11 cellular contexts compared by ENCODE assay signal in the genomic region with DNA sequence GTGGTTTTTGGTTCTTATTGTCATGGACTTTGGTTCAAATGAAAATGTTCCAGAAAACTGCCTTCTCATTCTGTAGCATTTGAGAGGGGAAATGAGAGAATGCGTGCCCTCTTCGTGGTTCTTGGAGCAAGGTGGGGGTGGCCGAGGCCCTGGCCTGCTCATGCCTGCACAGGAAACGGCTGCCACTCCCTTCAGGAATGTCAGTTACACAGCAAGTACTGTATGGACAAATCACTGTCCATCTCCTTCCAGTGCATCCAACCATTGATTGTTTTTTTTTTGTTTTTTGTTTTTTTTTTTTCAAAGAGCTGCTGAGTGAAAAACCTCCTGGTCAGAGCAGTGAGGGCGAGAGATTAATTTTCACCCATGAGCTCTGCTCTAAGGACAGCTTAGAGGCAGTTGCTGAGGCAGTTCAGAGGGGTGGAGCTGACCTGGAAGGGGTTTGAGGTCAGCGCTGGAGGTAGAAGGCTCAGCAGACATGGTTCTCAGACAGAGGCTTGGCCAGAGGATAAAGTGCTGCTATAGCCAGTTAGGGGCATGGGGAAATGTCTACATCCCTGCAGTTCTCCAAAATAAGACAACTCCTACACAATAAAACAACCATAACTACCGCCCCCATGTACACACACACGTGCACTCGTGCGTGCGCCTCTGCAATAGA. TPM values are rescaled to one million over a fixed set of nuclear protein-coding genes. Genes with fewer than 3 reads are reported as not detected.
A peak's percentile ranks its signal among the peaks of the same experiment; 100 is the strongest.
DNase-seq lines count a peak whose midpoint lies in the region; ATAC-seq, FAIRE-seq and TF ChIP-seq lines count a peak whose summit lies in the region.
"Had no signal": no experiment of that assay in that cellular context is flagged by ENCODE, and none has a peak within 500 bp of the region (broad histone marks: within the 10 kb centered on the region; RNA-seq: fewer than 3 reads in every experiment).

No MANE protein-coding gene starts in this region.

- H3F3A ChIP-seq in GM23248 (ENCODE audit: insufficient read depth) (peaks cover 4% of the 10 kb centered on the region; the same call in 1 of the 2 replicates), OCI-LY1 (ENCODE audit: insufficient read depth, low read length) (no peaks in the 10 kb centered on the region)

- 62 to 64% methylated on average over 11 of the region's 11 CpGs for WGBS in GM23248 (ENCODE audit: low coverage in 1 of 2, low lambda C conversion rate in 2 of 2, missing lambda C conversion rate in 2 of 2), 2 experiments
- 87% methylated on average over 11 of the region's 11 CpGs; no CpG with 5 or more reads in 1 of the 2 experiments for WGBS in H1 (ENCODE audit: extremely low coverage in 1 of 2, insufficient coverage in 1 of 2, insufficient read length in 1 of 2, insufficient replicate concordance in 2 of 2, low coverage in 1 of 2, low lambda C conversion rate in 2 of 2, missing lambda C conversion rate in 1 of 2), 2 experiments

- H3K23ac ChIP-seq in H1 (ENCODE audit: insufficient read length), result no peak overlapping the region

- H3K4me1 ChIP-seq in GM23248 (ENCODE audit: insufficient read depth) (peaks cover 18% of the 10 kb centered on the region), OCI-LY1 (ENCODE audit: insufficient read depth, low read length, severe bottlenecking) (peaks cover 4% of the 10 kb centered on the region), H1 (replicated peaks in 1 of 4; ENCODE audit: control insufficient read depth in 3 of 4, insufficient read depth in 4 of 4, low read length in 3 of 4) (peaks cover 0 to 17% (median 7%) of the 10 kb centered on the region in 4 experiments; a peak in 5 of 7 replicates), osteoblast (ENCODE audit: insufficient read depth, low read length) (peaks cover 17% of the 10 kb centered on the region)
- H3K4me1 ChIP-seq: colonic mucosa had no signal

- TF ChIP-seq CTCF in OCI-LY1 (IDR thresholded peaks at IDR 0.05; ENCODE audit: low read length), result no peak
- TF ChIP-seq CTCF in H1 (IDR thresholded peaks at IDR 0.05; ENCODE audit: control extremely low read depth in 1 of 3, insufficient read depth in 1 of 3, low read depth in 1 of 3, low read length in 3 of 3), result no peak
- no peak for TF ChIP-seq CTCF in osteoblast (IDR thresholded peaks at IDR 0.05; ENCODE audit: extremely low read depth, low read depth, low read length)

- no peak for FAIRE-seq in H1 (lab: Jason Lieb, UNC)
- no peak for FAIRE-seq in GM19239 (lab: Jason Lieb, UNC)

- H3K4me3 ChIP-seq in GM23248 (no peak overlapping the region), OCI-LY1 (ENCODE audit: low read depth, low read length, poor library complexity, severe bottlenecking) (peak overlapping the region; percentile 24), H1 (ENCODE audit: extremely low read depth in 1 of 4, insufficient read depth in 2 of 4, low read depth in 3 of 4, low read length in 4 of 4) (no peak overlapping the region), osteoblast (ENCODE audit: insufficient read depth, low read length) (peak overlapping the region; percentile 29)
- H3K4me3 ChIP-seq: colonic mucosa, GM12878, lung had no signal

- TF ChIP-seq POLR2A in H1 (IDR thresholded peaks at IDR 0.05; ENCODE audit: control extremely low read depth in 1 of 2, low read depth in 2 of 2, low read length in 2 of 2), result no peak

- H2BK15ac ChIP-seq in H1 (ENCODE audit: low read length), result no peak overlapping the region

- no peak overlapping the region for H3K56ac ChIP-seq in H1 (replicated peaks; ENCODE audit: insufficient read length, low read depth, low read length)

- H2BK5ac ChIP-seq in H1 (ENCODE audit: low read depth, low read length), result no peak overlapping the region; the same call in 1 of the 2 replicates

- no peaks in the 10 kb centered on the region for H3K23me2 ChIP-seq in H1 (ENCODE audit: low read depth, low read length)

- no peaks in the 10 kb centered on the region for H3K79me2 ChIP-seq in GM23248 (ENCODE audit: insufficient read depth)
- no peaks in the 10 kb centered on the region for H3K79me2 ChIP-seq in OCI-LY1 (ENCODE audit: insufficient read depth, low read length)
- H3K79me2 ChIP-seq in H1 (ENCODE audit: control insufficient read depth in 1 of 2, insufficient read depth in 2 of 2, low read length in 2 of 2), result no peaks in the 10 kb centered on the region
- no peaks in the 10 kb centered on the region for H3K79me2 ChIP-seq in osteoblast (ENCODE audit: insufficient read depth, low read length)

- no peak for DNase-seq in GM23248
- DNase-seq in H1 (ENCODE audit: low read depth in 1 of 2, low spot score in 2 of 2), result no peak
- no peak for DNase-seq in osteoblast (ENCODE audit: insufficient read length, low spot score, missing footprints)
- no peak for DNase-seq in DMS 273 treated with DMSO at 0.1 percent for 48 hours (lab: John Stamatoyannopoulos, UW)
- DNase-seq in posterior vena cava (ENCODE audit: low spot score), result no peak
- no peak for DNase-seq in GM19239 (ENCODE audit: insufficient read length, low spot score)

- no peak overlapping the region for H2BK12ac ChIP-seq in H1 (ENCODE audit: low read depth, low read length)

- ATAC-seq in GM21737 (IDR thresholded peaks at IDR 0.05; ENCODE audit: unreplicated experiment), result no peak

- no peaks in the 10 kb centered on the region for H3K36me3 ChIP-seq in GM23248 (ENCODE audit: low read depth)
- H3K36me3 ChIP-seq in OCI-LY1 (ENCODE audit: insufficient read depth, low read length), result no peaks in the 10 kb centered on the region
- H3K36me3 ChIP-seq in H1 (ENCODE audit: control insufficient read depth in 2 of 4, insufficient read depth in 4 of 4, low read length in 3 of 4), result no peaks in the 10 kb centered on the region
- H3K36me3 ChIP-seq in osteoblast (ENCODE audit: insufficient read depth, low read length), result no peaks in the 10 kb centered on the region
- H3K36me3 ChIP-seq: colonic mucosa had no signal

- 0 out of 2 replicates have a peak overlapping the region, but pooled peaks have one; percentile 14 for H3K18ac ChIP-seq in H1 (ENCODE audit: extremely low read depth, low read length)

- peak overlapping the region; percentile 46; the same call in 1 of the 2 replicates for H4K8ac ChIP-seq in H1 (ENCODE audit: extremely low read depth, insufficient read depth, low read length)

- H2BK120ac ChIP-seq in H1 (replicated peaks; ENCODE audit: low read depth, low read length), result no peak overlapping the region

- in situ Hi-C loops in GM23248 (cut with MboI), result loop anchor here (25.0 kb wide), 1 partner anchor 332 kb away; no protein-coding TSS in a partner anchor

- peak overlapping the region; percentile 30 for H4K91ac ChIP-seq in H1 (replicated peaks; ENCODE audit: insufficient read length, low read length)

- H2AFZ ChIP-seq in GM23248 (peak overlapping the region; percentile 68), OCI-LY1 (ENCODE audit: low read length) (no peak overlapping the region), H1 (ENCODE audit: low read length) (no peak overlapping the region), osteoblast (ENCODE audit: low read length) (peak overlapping the region; percentile 47)

- H3K27ac ChIP-seq in GM23248 (no peak overlapping the region), OCI-LY1 (ENCODE audit: low read depth, low read length, poor library complexity, severe bottlenecking) (no peak overlapping the region), H1 (ENCODE audit: low read depth, low read length) (no peak overlapping the region), osteoblast (ENCODE audit: low read depth, low read length) (no peak overlapping the region)
- H3K27ac ChIP-seq: colonic mucosa had no signal

- no peaks in the 10 kb centered on the region for H3K9me2 ChIP-seq in GM23248 (ENCODE audit: insufficient read depth)
- H3K9me2 ChIP-seq in OCI-LY1 (ENCODE audit: low read depth, low read length), result no peaks in the 10 kb centered on the region

- H3K79me1 ChIP-seq in H1 (ENCODE audit: low read depth, low read length), result no peaks in the 10 kb centered on the region; the same call in 1 of the 2 replicates

- H3K27me3 ChIP-seq in GM23248 (replicated peaks; ENCODE audit: insufficient read depth) (no peaks in the 10 kb centered on the region), OCI-LY1 (ENCODE audit: insufficient read depth, low read length) (no peaks in the 10 kb centered on the region), H1 (replicated peaks in 1 of 4; ENCODE audit: control insufficient read depth in 3 of 4, extremely low read depth in 1 of 4, insufficient read depth in 3 of 4, low read length in 3 of 4) (no peaks in the 10 kb centered on the region), osteoblast (ENCODE audit: insufficient read depth, low read length) (no peaks in the 10 kb centered on the region)
- H3K27me3 ChIP-seq: colonic mucosa had no signal

- no peak for TF ChIP-seq EP300 in H1 (IDR thresholded peaks at IDR 0.05; ENCODE audit: borderline replicate concordance in 1 of 2, low read depth in 2 of 2, low read length in 2 of 2)

- POLR2A ChIA-PET in H1 (lab: Charles Lee; ENCODE audit: partially characterized antibody), result no interaction called here

- CTCF ChIA-PET in H1 (lab: Charles Lee; ENCODE audit: partially characterized antibody), result interaction anchor here (0.9 to 6.1 kb wide), 24 partner anchors 12 to 358 kb away, joined by 3 to 43 read pairs (median 5); no protein-coding TSS in a partner anchor

- H3K4me2 ChIP-seq in GM23248 (ENCODE audit: unreplicated experiment), result peak overlapping the region; percentile 39
- peak overlapping the region; percentile 48 for H3K4me2 ChIP-seq in OCI-LY1 (ENCODE audit: low read length)
- H3K4me2 ChIP-seq in H1 (ENCODE audit: insufficient read depth in 1 of 2, low read depth in 2 of 2, low read length in 2 of 2), result no peak overlapping the region
- peak overlapping the region; percentile 51 for H3K4me2 ChIP-seq in osteoblast (ENCODE audit: insufficient read depth, low read length)

- H4K5ac ChIP-seq in H1 (ENCODE audit: insufficient read length, low read depth, low read length), result no peak overlapping the region

- no peak overlapping the region for H3K4ac ChIP-seq in H1 (replicated peaks; ENCODE audit: insufficient read length, low read depth, low read length)

- H3K9me3 ChIP-seq in GM23248 (ENCODE audit: low read depth) (no peaks in the 10 kb centered on the region), OCI-LY1 (ENCODE audit: low read length) (no peaks in the 10 kb centered on the region), H1 (ENCODE audit: insufficient read depth in 2 of 2, low read depth in 1 of 2, low read length in 1 of 2) (no peaks in the 10 kb centered on the region), osteoblast (ENCODE audit: low read depth, low read length) (no peaks in the 10 kb centered on the region)
- H3K9me3 ChIP-seq: colonic mucosa had no signal

- H3K14ac ChIP-seq in H1 (ENCODE audit: insufficient read length), result no peak overlapping the region

- H4K20me1 ChIP-seq in GM23248 (ENCODE audit: insufficient read depth) (no peaks in the 10 kb centered on the region), OCI-LY1 (ENCODE audit: insufficient read depth, low read length) (no peaks in the 10 kb centered on the region), H1 (replicated peaks in 1 of 2; ENCODE audit: control insufficient read depth in 1 of 2, insufficient read depth in 2 of 2, low read length in 2 of 2) (peaks cover 0 to 2% of the 10 kb centered on the region in 2 experiments), osteoblast (ENCODE audit: insufficient read depth, low read length) (peaks cover 3% of the 10 kb centered on the region)

- no peak overlapping the region for H2BK20ac ChIP-seq in H1 (ENCODE audit: low read length)

- TF ChIP-seq RAD21 in H1 (IDR thresholded peaks at IDR 0.05 in 1 of 2, conservative IDR thresholded peaks at IDR 0.05 in 1 of 2; ENCODE audit: low read depth in 2 of 2, low read length in 2 of 2), result no peak

- intact Hi-C loops in posterior vena cava (cut with DNase I), result loop anchor here (2.0 to 10.0 kb wide), 3 partner anchors 335 to 1379 kb away; no protein-coding TSS in a partner anchor

- H3K9ac ChIP-seq in GM23248, result no peak overlapping the region
- H3K9ac ChIP-seq in OCI-LY1 (ENCODE audit: low read length), result no peak overlapping the region; the same call in 1 of the 2 replicates
- H3K9ac ChIP-seq in H1 (replicated peaks in 1 of 4; ENCODE audit: extremely low read depth in 1 of 4, low read depth in 3 of 4, low read length in 3 of 4), result no peak overlapping the region

- no peak overlapping the region; the same call in 1 of the 2 replicates for H2AK5ac ChIP-seq in H1 (ENCODE audit: low read depth, low read length)

RNA-seq across cellular contexts. Expression of gene KIF23, which starts 20.2 kb away (rescaled TPM):
- total RNA-seq in GM23248 (2014; rRNA removed; shearing (Covaris generic)), result 29.3 and 29.4 TPM in 2 replicates
- polyA plus RNA-seq in GM23248 (2016; fragmentation: Nextera tagmentation; extraction: Ambion mirVana) (27.6 and 28.8 TPM in 2 replicates), H1 (2011; rRNA removed) (17.9 and 26.2 TPM in 2 replicates)
- total RNA-seq in H1 (2021; fragmentation: NEBNext Ultra II Directional; extraction: Animal tissue kit (Norgen Biotek cat#: 25700)), result 77.2 and 77.4 TPM in 2 replicates
- 35.8 TPM for polyA plus RNA-seq in H1 (2011; cell fraction: cytosol; rRNA removed)
- polyA plus RNA-seq in H1 (2011; cell fraction: nucleus; rRNA removed), result 26.3 TPM
- 49.1 to 67.9 TPM (median 50.1 TPM) in 4 replicates for polyA plus RNA-seq in H1 (2012, experiment 1 of 2)
- 3.7 TPM for polyA plus RNA-seq in H1 (2012, experiment 2 of 2)
- 40.5 TPM for polyA plus RNA-seq in H1 (2013, experiment 1 of 2)
- polyA plus RNA-seq in H1 (2013, experiment 2 of 2), result 39.7 TPM
- 31.8 and 41.4 TPM in 2 replicates for polyA minus RNA-seq in H1 (2011; rRNA and poly(A)+ RNA removed)
- 34.8 TPM for polyA minus RNA-seq in H1 (2011; cell fraction: cytosol; rRNA and poly(A)+ RNA removed)
- polyA minus RNA-seq in H1 (2011; cell fraction: nucleus; rRNA and poly(A)+ RNA removed), result 52.6 TPM
- total RNA-seq in osteoblast (8.0 and 8.3 TPM in 2 replicates), posterior vena cava (1 to 10 TPM; 3.3 to 4.7 TPM)

RNA-seq across cellular contexts. Expression of gene RPLP1, which starts 58.7 kb away (rescaled TPM):
- 167 and 172 TPM in 2 replicates for total RNA-seq in GM23248 (2014; rRNA removed; shearing (Covaris generic))
- polyA plus RNA-seq in GM23248 (2016; fragmentation: Nextera tagmentation; extraction: Ambion mirVana) (952 and 963 TPM in 2 replicates), H1 (2011; rRNA removed) (3,704 and 4,387 TPM in 2 replicates)
- 2,089 and 2,151 TPM in 2 replicates for total RNA-seq in H1 (2021; fragmentation: NEBNext Ultra II Directional; extraction: Animal tissue kit (Norgen Biotek cat#: 25700))
- polyA plus RNA-seq in H1 (2011; cell fraction: cytosol; rRNA removed), result 2,748 TPM
- 1,651 TPM for polyA plus RNA-seq in H1 (2011; cell fraction: nucleus; rRNA removed)
- polyA plus RNA-seq in H1 (2012, experiment 1 of 2), result 1,981 to 3,990 TPM (median 2,946 TPM) in 4 replicates
- polyA plus RNA-seq in H1 (2012, experiment 2 of 2), result 11,458 TPM
- polyA plus RNA-seq in H1 (2013, experiment 1 of 2), result 3,955 TPM
- 3,734 TPM for polyA plus RNA-seq in H1 (2013, experiment 2 of 2)
- polyA minus RNA-seq in H1 (2011; rRNA and poly(A)+ RNA removed), result 238 and 353 TPM in 2 replicates
- polyA minus RNA-seq in H1 (2011; cell fraction: cytosol; rRNA and poly(A)+ RNA removed), result 4,450 TPM
- 579 TPM for polyA minus RNA-seq in H1 (2011; cell fraction: nucleus; rRNA and poly(A)+ RNA removed)
- total RNA-seq in osteoblast (71.7 and 94.6 TPM in 2 replicates), posterior vena cava (1,000 to 10,000 TPM; 1,397 to 1,408 TPM)

Comparison
In these comparisons a context has a peak if more than half of its experiments do, and no peak if none do; other contexts are left out.
1. H2AFZ ChIP-seq: peak in GM23248 (single experiment) and osteoblast (single experiment); none in OCI-LY1 (single experiment) and H1 (single experiment).
2. H3K4me2 ChIP-seq: peak in GM23248 (single experiment), OCI-LY1 (single experiment) and osteoblast (single experiment); none in H1 (0 of 2).
3. H3K4me3 ChIP-seq: peak in OCI-LY1 (single experiment) and osteoblast (single experiment); none in GM23248 (single experiment) and H1 (0 of 4).